In the genomic region with DNA sequence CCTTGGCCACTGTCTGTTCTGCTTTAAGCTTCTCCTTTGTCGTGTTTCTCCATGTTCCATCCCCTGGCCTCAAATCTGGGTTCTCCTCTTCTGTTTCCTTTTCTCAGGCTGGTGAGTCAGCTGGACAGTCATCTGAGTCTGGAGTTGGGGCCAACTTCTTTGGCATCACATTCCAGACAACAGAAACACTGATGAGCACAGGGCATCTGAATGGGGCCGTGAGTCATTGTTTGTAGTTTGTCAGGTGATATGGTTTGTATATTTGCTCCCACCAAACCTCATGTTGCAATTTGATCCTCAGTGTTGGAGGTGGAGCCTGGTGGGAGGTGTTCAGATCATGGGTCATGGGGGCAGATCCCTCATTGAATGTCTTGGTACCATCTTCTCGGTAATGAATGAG, we compare ENCODE assay signal across 12 cellular contexts. TPM values are rescaled to one million over a fixed set of nuclear protein-coding genes. Genes with fewer than 3 reads are reported as not detected.
DNase-seq lines count a peak whose midpoint lies in the region; FAIRE-seq and TF ChIP-seq lines count a peak whose summit lies in the region.
"Had no signal": no experiment of that assay in that cellular context is flagged by ENCODE, and none has a peak within 500 bp of the region (broad histone marks: within the 10 kb centered on the region; RNA-seq: fewer than 3 reads in every experiment).

No MANE protein-coding gene starts in this region.

- TF ChIP-seq CTCF in MCF 10A (IDR thresholded peaks at IDR 0.05; ENCODE audit: unreplicated experiment) (no peak), breast epithelium (IDR thresholded peaks at IDR 0.05) (no peak), GM13977 (IDR thresholded peaks at IDR 0.05; ENCODE audit: extremely low read depth, insufficient read depth, missing control alignments) (no peak)

- H3K27ac ChIP-seq in breast epithelium (no peak overlapping the region), SJSA1 (no peak overlapping the region)
- H3K27ac ChIP-seq: parathyroid adenoma, vagina, WERI-Rb-1 had no signal

- no peak overlapping the region for H3K4me3 ChIP-seq in breast epithelium
- H3K4me3 ChIP-seq in SJSA1 = no peak overlapping the region
- H3K4me3 ChIP-seq: vagina had no signal

- peak; percentile 93 for DNase-seq in MCF 10A (ENCODE audit: unreplicated experiment)
- no peak for DNase-seq in breast epithelium (ENCODE audit: low spot score in 2 of 2)
- DNase-seq in SJSA1 (ENCODE audit: low read depth in 1 of 2, low spot score in 2 of 2) = peak; percentile 22 to 42
- peak; percentile 24 for DNase-seq in hepatic stellate cell (ENCODE audit: low spot score)
- peak; percentile 92 for DNase-seq in urothelium cell line (ENCODE audit: low spot score)
- DNase-seq in middle frontal gyrus (ENCODE audit: extremely low spot score, low spot score) = no peak
- no peak for DNase-seq in GM13977 (ENCODE audit: low spot score)
- DNase-seq in frontal cortex (ENCODE audit: low spot score in 2 of 2) = no peak
- DNase-seq: CD4-positive, CD25-positive, alpha-beta regulatory T cell; WERI-Rb-1 had no signal

- H3K27me3 Mint-ChIP-seq in MCF 10A (ENCODE audit: insufficient read depth, unreplicated experiment) = peaks cover 21% of the 10 kb centered on the region

- BruUV-seq in MCF 10A (replicated peaks; lab: Mats Ljungman, UMichigan) = no TSS peak

- intact Hi-C loops in MCF 10A (cut with micrococcal nuclease) (no loop called here), breast epithelium (cut with DNase I; ENCODE audit: low total_unique reads) (no loop called here)

- peaks cover 26% of the 10 kb centered on the region for H3K4me1 Mint-ChIP-seq in MCF 10A (ENCODE audit: insufficient read depth, unreplicated experiment)
- H3K4me1 Mint-ChIP-seq: CD4-positive, CD25-positive, alpha-beta regulatory T cell had no signal

- no peaks in the 10 kb centered on the region for H3K9me3 Mint-ChIP-seq in MCF 10A (ENCODE audit: unreplicated experiment)

- H3K36me3 Mint-ChIP-seq in MCF 10A (ENCODE audit: insufficient read depth, unreplicated experiment) = no peaks in the 10 kb centered on the region
- H3K36me3 Mint-ChIP-seq: CD4-positive, CD25-positive, alpha-beta regulatory T cell had no signal

- no peak overlapping the region for H3K4me3 Mint-ChIP-seq in MCF 10A (ENCODE audit: unreplicated experiment)
- H3K4me3 Mint-ChIP-seq: CD4-positive, CD25-positive, alpha-beta regulatory T cell had no signal

- in situ Hi-C loops in GM13977 (cut with MboI; ENCODE audit: low pct_unique_long_range_greater_than_20kb, low sequenced_read_pairs, unreplicated experiment) = no loop called here

- peaks cover 0 to 23% of the 10 kb centered on the region in 2 donors for H3K27me3 ChIP-seq in breast epithelium
- H3K27me3 ChIP-seq in SJSA1 (replicated peaks) = peaks cover 7% of the 10 kb centered on the region; the same call in 1 of the 2 replicates
- H3K27me3 ChIP-seq: vagina had no signal

- no peak for TF ChIP-seq POLR2A in breast epithelium (IDR thresholded peaks at IDR 0.05)

- FAIRE-seq in urothelium cell line (lab: Jason Lieb, UNC) = peak; percentile 81
- FAIRE-seq in frontal cortex (lab: Jason Lieb, UNC) = no peak

- POLR2A ChIA-PET in MCF 10A (lab: Yijun Ruan, JAX) = interaction anchor here (1.2 kb wide), 1 partner anchor 48 kb away, joined by 3 read pairs; no protein-coding TSS in a partner anchor

- H3K4me1 ChIP-seq in breast epithelium = no peaks in the 10 kb centered on the region
- no peaks in the 10 kb centered on the region for H3K4me1 ChIP-seq in SJSA1 (replicated peaks)
- H3K4me1 ChIP-seq: parathyroid adenoma, vagina had no signal

- CTCF ChIA-PET in MCF 10A (lab: Yijun Ruan, JAX) = interaction anchor here (1.1 to 1.9 kb wide), 2 partner anchors 17 to 116 kb away, joined by 6 to 8 read pairs; no protein-coding TSS in a partner anchor

- H3K36me3 ChIP-seq in breast epithelium (no peaks in the 10 kb centered on the region), SJSA1 (no peaks in the 10 kb centered on the region)
- H3K36me3 ChIP-seq: vagina, WERI-Rb-1 had no signal

- peak overlapping the region; percentile 80 for H3K27ac Mint-ChIP-seq in MCF 10A (ENCODE audit: low read depth, unreplicated experiment)
- H3K27ac Mint-ChIP-seq: CD4-positive, CD25-positive, alpha-beta regulatory T cell had no signal

- H3K9me3 ChIP-seq in breast epithelium = no peaks in the 10 kb centered on the region
- no peaks in the 10 kb centered on the region for H3K9me3 ChIP-seq in SJSA1 (replicated peaks)
- H3K9me3 ChIP-seq: vagina had no signal

RNA-seq across cellular contexts. Expression of gene OLIG2, which starts 14.3 kb away (rescaled TPM):
- total RNA-seq in MCF 10A (2022) (not detected in 2 replicates), breast epithelium (not detected), frontal cortex (14.7 TPM)
- not detected in 2 replicates for total RNA-seq in SJSA1 (2014; rRNA removed; shearing (Covaris generic))
- total RNA-seq: CD4-positive, CD25-positive, alpha-beta regulatory T cell; vagina had no signal

RNA-seq across cellular contexts. Expression of gene OLIG1, which starts 58.5 kb away (rescaled TPM):
- not detected in 2 replicates for total RNA-seq in MCF 10A (2022)
- not detected for total RNA-seq in breast epithelium
- not detected in 2 replicates for total RNA-seq in SJSA1 (2014; rRNA removed; shearing (Covaris generic))
- 6.1 TPM for total RNA-seq in frontal cortex
- total RNA-seq: CD4-positive, CD25-positive, alpha-beta regulatory T cell; vagina had no signal

Comparison
In these comparisons a context has a peak if more than half of its experiments do, and no peak if none do; other contexts are left out.
1. DNase-seq: peak in MCF 10A (single experiment), SJSA1 (2 of 2), hepatic stellate cell (single experiment) and urothelium cell line (single experiment); none in breast epithelium (0 of 2), middle frontal gyrus (single experiment), GM13977 (single experiment) and frontal cortex (0 of 2).
2. RNA of gene OLIG2, which starts 14.3 kb away (total RNA-seq): 14.7 TPM in frontal cortex (single experiment); not detected in MCF 10A, not detected in breast epithelium and not detected in SJSA1; every median in the first group is over 10 times any median in the second.